Comparison of ENCODE assay signal across 11 cellular contexts in genomic region chr1:14437410-14437913, GRCh38.
"Had no signal": no experiment of that assay in that cellular context is flagged by ENCODE, and none has a peak within 500 bp of the region (broad histone marks: within the 10 kb centered on the region; RNA-seq: fewer than 3 reads in every experiment).

No MANE protein-coding gene starts in this region.

- H3K9me3 Mint-ChIP-seq: activated naive CD8-positive, alpha-beta T cell treated with anti-CD3 and anti-CD28 coated beads, Interleukin-2, amount 10 ng/mL, durations not matched to agents 7 days and 5 days had no signal

- H3K36me3 ChIP-seq: left lung, suprapubic skin, upper lobe of right lung had no signal

- H3K27ac Mint-ChIP-seq: activated naive CD8-positive, alpha-beta T cell treated with anti-CD3 and anti-CD28 coated beads, Interleukin-2, amount 10 ng/mL, durations not matched to agents 7 days and 5 days; natural killer cell had no signal

- H3K4me1 ChIP-seq: left lung, suprapubic skin, upper lobe of right lung had no signal

- H3K27me3 Mint-ChIP-seq: activated naive CD8-positive, alpha-beta T cell treated with anti-CD3 and anti-CD28 coated beads, Interleukin-2, amount 10 ng/mL, durations not matched to agents 7 days and 5 days had no signal

- H3K4me3 Mint-ChIP-seq: activated naive CD8-positive, alpha-beta T cell treated with anti-CD3 and anti-CD28 coated beads, Interleukin-2, amount 10 ng/mL, durations not matched to agents 7 days and 5 days; natural killer cell had no signal

- H3K27ac ChIP-seq: left lung, suprapubic skin, upper lobe of right lung had no signal

- H3K27me3 ChIP-seq: left lung, suprapubic skin, upper lobe of right lung had no signal

- ATAC-seq: activated CD4-positive, CD25-positive, alpha-beta regulatory T cell treated with anti-CD3 and anti-CD28 coated beads, Interleukin-2, amount 50 U/mL, for 24 hours; esophagus mucosa; left lung; natural killer cell; stimulated activated naive CD8-positive, alpha-beta T cell treated with anti-CD3 and anti-CD28 coated beads, Interleukin-15, Interleukin-2, amounts not matched to agents 100 U/mL and 50 U/mL, for 24 hours; upper lobe of right lung had no signal

- H3K36me3 Mint-ChIP-seq: activated naive CD8-positive, alpha-beta T cell treated with anti-CD3 and anti-CD28 coated beads, Interleukin-2, amount 10 ng/mL, durations not matched to agents 7 days and 5 days; natural killer cell had no signal

- H3K9me3 ChIP-seq: left lung, suprapubic skin, upper lobe of right lung had no signal

- DNase-seq: activated CD4-positive, alpha-beta T cell treated with anti-CD3 and anti-CD28 coated beads, Interleukin-2, amount 50 U/mL, for 1 hour; activated CD8-positive, alpha-beta memory T cell treated with anti-CD3 and anti-CD28 coated beads for 24 hours; activated naive CD8-positive, alpha-beta T cell treated with anti-CD3 and anti-CD28 coated beads, Interleukin-2, amount 10 ng/mL, durations not matched to agents 7 days and 5 days; left lung; natural killer cell; right cardiac atrium; stimulated activated naive CD8-positive, alpha-beta T cell treated with anti-CD3 and anti-CD28 coated beads, Interleukin-15, Interleukin-2, amounts not matched to agents 100 U/mL and 50 U/mL, for 24 hours; upper lobe of right lung had no signal

- H3K4me1 Mint-ChIP-seq: activated naive CD8-positive, alpha-beta T cell treated with anti-CD3 and anti-CD28 coated beads, Interleukin-2, amount 10 ng/mL, durations not matched to agents 7 days and 5 days; natural killer cell had no signal

- H3K4me3 ChIP-seq: left lung, suprapubic skin, upper lobe of right lung had no signal
